Comparison of ENCODE assay signal across 32 cellular contexts in genomic region chr1:12072741-12073140, GRCh38. TPM values are rescaled to one million over a fixed set of nuclear protein-coding genes. Genes with fewer than 3 reads are reported as not detected.
"Had no signal": no experiment of that assay in that cellular context is flagged by ENCODE, and none has a peak within 500 bp of the region (broad histone marks: within the 10 kb centered on the region; RNA-seq: fewer than 3 reads in every experiment).

No MANE protein-coding gene starts in this region.

- H3K27me3 ChIP-seq: right atrium auricular region, right lobe of liver, tibial nerve, upper lobe of left lung, vagina had no signal

- H3K4me3 ChIP-seq: left lung, lower lobe of right lung, right atrium auricular region, right lobe of liver, smooth muscle cell, tibial nerve, upper lobe of left lung, vagina had no signal

- H3K27ac ChIP-seq: left lung, lower lobe of right lung, neutrophil, parathyroid adenoma, right atrium auricular region, right lobe of liver, tibial nerve, upper lobe of left lung, vagina had no signal

- H3K9ac ChIP-seq: parathyroid adenoma had no signal

- FAIRE-seq: islet of Langerhans, kidney had no signal

- H3K79me2 ChIP-seq: parathyroid adenoma had no signal

- H3K4me2 ChIP-seq: smooth muscle cell had no signal

- H3K36me3 ChIP-seq: left lung, lower lobe of right lung, neutrophil, right atrium auricular region, right lobe of liver, tibial nerve, upper lobe of left lung, vagina had no signal

- ATAC-seq: left colon; left lung; lower lobe of right lung; naive thymus-derived CD8-positive, alpha-beta T cell; right lobe of liver; stimulated activated memory B cell treated with anti-CD40 and anti-IgM and Interleukin-4, amounts not matched to agents 10 μg/mL and 1 μg/mL and 100 μg/mL, for 72 hours; stimulated activated naive CD8-positive, alpha-beta T cell treated with anti-CD3 and anti-CD28 coated beads, Interleukin-15, amount 100 ng/mL, for 72 hours had no signal

- H2AFZ ChIP-seq: parathyroid adenoma had no signal

- DNase-seq: hypothalamus; immature natural killer cell; kidney; left colon; left lung; lower lobe of right lung; mammary epithelial cell; mesenchymal stem cell; naive thymus-derived CD8-positive, alpha-beta T cell; occipital lobe; right lobe of liver; stimulated activated CD4-positive, alpha-beta T cell treated with anti-CD3 and anti-CD28 coated beads, Interleukin-1b, Interleukin-23, amount 100 ng/mL, for 48 hours; stimulated activated CD4-positive, alpha-beta T cell treated with anti-CD3 and anti-CD28 coated beads, Interleukin-2, amount 100 ng/mL, for 48 hours; stimulated activated CD4-positive, alpha-beta T cell treated with anti-CD3 and anti-CD28 coated beads, Interleukin-4, amount 100 ng/mL, for 4 hours; stimulated activated CD8-positive, alpha-beta memory T cell treated with anti-CD3 and anti-CD28 coated beads, Interleukin-4, amount 100 ng/mL, for 48 hours; stimulated activated naive CD4-positive, alpha-beta T cell treated with Interleukin-2 at 50 U/mL for 16 hours; stimulated activated naive CD8-positive, alpha-beta T cell treated with anti-CD3 and anti-CD28 coated beads, Interleukin-15, amount 100 ng/mL, for 72 hours; substantia nigra; upper lobe of left lung had no signal

- H3K9me3 ChIP-seq: left lung, lower lobe of right lung, neutrophil, right atrium auricular region, right lobe of liver, upper lobe of left lung, vagina had no signal

- H3K4me1 ChIP-seq: parathyroid adenoma, right lobe of liver had no signal

RNA-seq across cellular contexts. Expression of gene TNFRSF8, which starts 9.6 kb away (rescaled TPM):
- total RNA-seq: mammary epithelial cell; naive thymus-derived CD8-positive, alpha-beta T cell; neural crest cell; occipital lobe; osteocyte; progenitor cell of endocrine pancreas; renal cortical epithelial cell; temporal lobe had no signal
- polyA plus RNA-seq: naive thymus-derived CD8-positive, alpha-beta T cell had no signal
